11 cellular contexts compared by ENCODE assay signal in the genomic region with DNA sequence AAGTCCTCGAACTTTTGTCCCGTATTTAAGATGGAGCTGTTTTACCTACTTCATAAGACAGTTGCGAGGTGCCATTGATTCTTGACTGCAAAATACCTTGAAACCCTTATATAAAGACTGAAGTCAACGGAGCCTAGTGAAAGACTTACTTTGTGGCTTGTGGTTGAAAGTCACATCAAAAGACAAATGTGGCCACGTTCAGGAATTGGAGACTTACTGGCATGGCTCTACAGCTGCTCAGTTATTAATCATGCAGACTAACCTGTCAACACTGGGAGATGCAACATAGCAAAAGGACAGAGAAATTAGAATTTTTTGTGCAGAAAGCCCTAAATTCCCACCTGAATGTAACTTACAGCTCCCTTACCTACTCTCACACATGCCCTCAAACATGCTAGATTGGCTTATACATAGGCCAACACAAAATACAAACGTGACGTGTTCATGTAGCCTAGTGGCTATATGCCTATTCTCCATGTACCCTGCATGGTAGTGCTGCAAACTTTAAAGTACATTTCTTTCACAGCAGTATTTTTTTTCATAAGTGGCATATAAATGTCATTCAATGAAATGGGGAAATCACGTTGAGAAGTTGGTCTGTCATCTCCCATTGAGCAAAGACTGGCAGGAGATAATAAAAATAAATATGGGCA.
DNase-seq lines count a peak whose midpoint lies in the region; ATAC-seq and TF ChIP-seq lines count a peak whose summit lies in the region.
"Had no signal": no experiment of that assay in that cellular context is flagged by ENCODE, and none has a peak within 500 bp of the region (broad histone marks: within the 10 kb centered on the region; RNA-seq: fewer than 3 reads in every experiment).

No MANE protein-coding gene starts in this region.

- H3K4me1 ChIP-seq in aorta (ENCODE audit: control insufficient read depth in 1 of 2, insufficient read depth in 2 of 2, low read length in 2 of 2): no peaks in the 10 kb centered on the region
- H3K4me1 ChIP-seq: psoas muscle had no signal

- H3K27ac ChIP-seq in aorta (ENCODE audit: low read depth in 1 of 2, low read length in 2 of 2): no peak overlapping the region
- H3K27ac ChIP-seq: psoas muscle, VCaP had no signal

- TF ChIP-seq POLR2A in GM18505 (IDR thresholded peaks at IDR 0.05; ENCODE audit: borderline replicate concordance, extremely low read depth, insufficient read depth, insufficient read length): no peak

- ATAC-seq in GM18505 (IDR thresholded peaks at IDR 0.05; ENCODE audit: unreplicated experiment): peak; percentile 92
- ATAC-seq in GM19455 (IDR thresholded peaks at IDR 0.05; ENCODE audit: unreplicated experiment): peak; percentile 77
- ATAC-seq in HG02885 (IDR thresholded peaks at IDR 0.05; ENCODE audit: poor library complexity, unreplicated experiment): peak; percentile 93
- peak; percentile 95 for ATAC-seq in HG03565 (IDR thresholded peaks at IDR 0.05; ENCODE audit: unreplicated experiment)
- no peak for ATAC-seq in left ventricle myocardium superior
- ATAC-seq in GM21526 (IDR thresholded peaks at IDR 0.05; ENCODE audit: low FRiP score, unreplicated experiment): no peak
- no peak for ATAC-seq in aorta (ENCODE audit: low FRiP score)
- ATAC-seq: psoas muscle had no signal

- no peaks in the 10 kb centered on the region for H3K9me3 ChIP-seq in aorta (ENCODE audit: control insufficient read depth, low read length)
- H3K9me3 ChIP-seq: psoas muscle had no signal

- WGBS in aorta, 2 donors: 61 to 62% methylated on average over 8 of the region's 8 CpGs

- H3K27me3 ChIP-seq in aorta (ENCODE audit: control insufficient read depth in 1 of 2, insufficient read depth in 2 of 2, low read length in 1 of 2): no peaks in the 10 kb centered on the region

- intact Hi-C loops in left ventricle myocardium superior (cut with micrococcal nuclease) (no loop called here), aorta (cut with DNase I) (no loop called here)

- DNase-seq in left ventricle myocardium superior (no peak), NCI-H1436 treated with DMSO at 0.1 percent for 48 hours (lab: John Stamatoyannopoulos, UW) (no peak), aorta (no peak)
- DNase-seq: hippocampal formation, psoas muscle had no signal

- H3K36me3 ChIP-seq in aorta (ENCODE audit: control insufficient read depth in 1 of 2, insufficient read depth in 2 of 2, low read length in 1 of 2): no peaks in the 10 kb centered on the region

- no peak overlapping the region for H3K4me3 ChIP-seq in aorta (ENCODE audit: low read length in 2 of 2)
- H3K4me3 ChIP-seq: psoas muscle had no signal

Comparison
In these comparisons a context has a peak if more than half of its experiments do, and no peak if none do; other contexts are left out.
1. ATAC-seq: peak in GM18505 (single experiment), GM19455 (single experiment), HG02885 (single experiment) and HG03565 (single experiment); none in left ventricle myocardium superior (single experiment), GM21526 (single experiment) and aorta (single experiment).